In genomic region chr9:22203371-22204138, GRCh38 we compare ENCODE assay signal across 15 cellular contexts.
DNase-seq lines count a peak whose midpoint lies in the region; TF ChIP-seq lines count a peak whose summit lies in the region.
"Had no signal": no experiment of that assay in that cellular context is flagged by ENCODE, and none has a peak within 500 bp of the region (broad histone marks: within the 10 kb centered on the region; RNA-seq: fewer than 3 reads in every experiment).

No MANE protein-coding gene starts in this region.

- H2AFZ ChIP-seq in ACC112 (ENCODE audit: low read length, unreplicated experiment) (peak overlapping the region; percentile 86), mammary epithelial cell (ENCODE audit: low read depth, low read length) (peak overlapping the region; percentile 17), Karpas-422 (ENCODE audit: low read length) (no peak overlapping the region)

- H2BK5ac ChIP-seq in mesendoderm (ENCODE audit: low read length) = no peak overlapping the region

- no peak overlapping the region for H3K56ac ChIP-seq in mesendoderm (ENCODE audit: low read length)

- peak overlapping the region in 2 of 3 donors; percentile 49 to 75 for H3K27ac Mint-ChIP-seq in IgD-negative memory B cell

- CTCF ChIA-PET in mammary epithelial cell (lab: Charles Lee; ENCODE audit: low non-redundant PET) = no interaction called here

- H3K79me2 ChIP-seq in ACC112 (ENCODE audit: control insufficient read depth, insufficient read depth, low read length, unreplicated experiment) (no peaks in the 10 kb centered on the region), mammary epithelial cell (ENCODE audit: insufficient read depth, low read length) (no peaks in the 10 kb centered on the region), mesendoderm (ENCODE audit: control insufficient read depth, insufficient read depth, low read length) (no peaks in the 10 kb centered on the region), Karpas-422 (ENCODE audit: low read length) (no peaks in the 10 kb centered on the region)

- no peaks in the 10 kb centered on the region for H4K20me1 ChIP-seq in mammary epithelial cell (ENCODE audit: insufficient read depth, low read length)
- no peaks in the 10 kb centered on the region for H4K20me1 ChIP-seq in Karpas-422 (ENCODE audit: insufficient read depth, low read depth, low read length)

- peaks cover 31 to 41% (median 37%) of the 10 kb centered on the region in 3 donors for H3K4me1 Mint-ChIP-seq in IgD-negative memory B cell

- H3K9me3 ChIP-seq in mammary epithelial cell (replicated peaks; ENCODE audit: insufficient read depth, low read length) = no peaks in the 10 kb centered on the region
- H3K9me3 ChIP-seq in Karpas-422 (ENCODE audit: low read length) = no peaks in the 10 kb centered on the region
- H3K9me3 ChIP-seq: BE2C, body of pancreas, ovary, SJCRH30 had no signal

- no peak overlapping the region for H2BK15ac ChIP-seq in mesendoderm (replicated peaks; ENCODE audit: low read depth)

- peaks cover 5% of the 10 kb centered on the region for H3K27me3 Mint-ChIP-seq in IgD-negative memory B cell

- H3K27ac ChIP-seq in ACC112 (ENCODE audit: low read depth, low read length) (no peak overlapping the region), mammary epithelial cell (ENCODE audit: insufficient read depth, low read depth, low read length) (no peak overlapping the region), mesendoderm (ENCODE audit: low read depth, low read length) (no peak overlapping the region), Karpas-422 (ENCODE audit: low read length) (no peak overlapping the region)
- H3K27ac ChIP-seq: body of pancreas, ovary, SJCRH30 had no signal

- H2BK120ac ChIP-seq in mesendoderm (ENCODE audit: low read depth, low read length) = no peak overlapping the region

- no TSS peak for BruUV-seq in mammary epithelial cell (replicated peaks; lab: Mats Ljungman, UMichigan)

- H3K4me3 ChIP-seq in ACC112 (ENCODE audit: low read depth, low read length) (peak overlapping the region; percentile 41; the same call in 1 of the 2 replicates), mammary epithelial cell (replicated peaks in 1 of 3; ENCODE audit: insufficient read depth in 1 of 3, low read depth in 2 of 3, low read length in 3 of 3) (no peak overlapping the region), mesendoderm (ENCODE audit: low read length) (no peak overlapping the region), Karpas-422 (ENCODE audit: low read length) (no peak overlapping the region)
- H3K4me3 ChIP-seq: body of pancreas, ovary, SJCRH30 had no signal

- H3K18ac ChIP-seq in mesendoderm (ENCODE audit: low read length) = no peak overlapping the region

- H4K8ac ChIP-seq in mesendoderm (ENCODE audit: low read depth, low read length) = no peak overlapping the region

- H3K36me3 ChIP-seq in ACC112 (ENCODE audit: insufficient read depth, low read length) = no peaks in the 10 kb centered on the region
- no peaks in the 10 kb centered on the region for H3K36me3 ChIP-seq in mammary epithelial cell (ENCODE audit: insufficient read depth, low read length)
- H3K36me3 ChIP-seq in mesendoderm (ENCODE audit: control insufficient read depth, insufficient read depth, low read length) = no peaks in the 10 kb centered on the region
- no peaks in the 10 kb centered on the region for H3K36me3 ChIP-seq in Karpas-422 (ENCODE audit: insufficient read depth, low read length)
- H3K36me3 ChIP-seq: BE2C, ovary, SJCRH30 had no signal

- TF ChIP-seq CTCF in mammary epithelial cell (conservative IDR thresholded peaks at IDR 0.05 in 1 of 2, IDR thresholded peaks at IDR 0.05 in 1 of 2; ENCODE audit: extremely low read depth in 1 of 2, insufficient read depth in 1 of 2, low read depth in 1 of 2, low read length in 2 of 2) = no peak

- no peak overlapping the region for H4K5ac ChIP-seq in mesendoderm (ENCODE audit: low read length)

- 85% methylated on average over 8 of the region's 8 CpGs for WGBS in mammary epithelial cell (ENCODE audit: low coverage, missing lambda C conversion rate)
- no CpG with 5 or more reads among the region's 8 CpGs for WGBS in mesendoderm (ENCODE audit: extremely low coverage, insufficient coverage, low lambda C conversion rate)

- H3K4me3 Mint-ChIP-seq in IgD-negative memory B cell = peak overlapping the region; percentile 16 to 76 (median 46)

- no peak overlapping the region for H3K23ac ChIP-seq in mesendoderm (ENCODE audit: low read length)

- dilution Hi-C loops in mammary epithelial cell (cut with HindIII; ENCODE audit: low sequenced_read_pairs) = no loop called here

- H3K4me2 ChIP-seq in mammary epithelial cell (ENCODE audit: insufficient read depth, low read depth, low read length) (no peak overlapping the region), mesendoderm (ENCODE audit: low read length) (no peak overlapping the region), Karpas-422 (ENCODE audit: low read depth, low read length, poor library complexity, severe bottlenecking) (no peak overlapping the region)

- H3K4me1 ChIP-seq in ACC112 (ENCODE audit: control insufficient read depth, insufficient read depth, low read length, unreplicated experiment) = peaks cover 14% of the 10 kb centered on the region
- peaks cover 3% of the 10 kb centered on the region for H3K4me1 ChIP-seq in mammary epithelial cell (ENCODE audit: insufficient read depth, low read length)
- no peaks in the 10 kb centered on the region for H3K4me1 ChIP-seq in mesendoderm (ENCODE audit: control insufficient read depth, low read depth, low read length)
- H3K4me1 ChIP-seq in Karpas-422 (ENCODE audit: low read length) = no peaks in the 10 kb centered on the region; the same call in 1 of the 2 replicates
- H3K4me1 ChIP-seq: BE2C, body of pancreas, SJCRH30 had no signal

- in situ Hi-C loops in mammary epithelial cell (cut with MboI; ENCODE audit: low sequenced_read_pairs in 2 of 2) = no loop called here

- no peak overlapping the region for H3K9ac ChIP-seq in mammary epithelial cell (ENCODE audit: insufficient read depth, low read length)
- no peak overlapping the region for H3K9ac ChIP-seq in mesendoderm (ENCODE audit: low read length)
- no peak overlapping the region for H3K9ac ChIP-seq in Karpas-422 (ENCODE audit: low read length)

- DNase-seq in mammary epithelial cell (no peak), mesendoderm (peak; percentile 5), RPMI8226 (no peak), Karpas-422 (no peak), SHP77 (lab: John Stamatoyannopoulos, UW) (no peak), HK-2 (ENCODE audit: unreplicated experiment) (no peak)
- DNase-seq: BE2C; body of pancreas; NCI-H1436 treated with DMSO at 0.1 percent for 48 hours; NCI-H748 treated with DMSO at 0.1 percent for 48 hours; ovary; SJCRH30; stimulated activated CD8-positive, alpha-beta memory T cell treated with anti-CD3 and anti-CD28 coated beads, Interleukin-4, amount 100 ng/mL, for 48 hours had no signal

- H3K27me3 ChIP-seq in ACC112 (ENCODE audit: insufficient read depth, low read length) = no peaks in the 10 kb centered on the region
- no peaks in the 10 kb centered on the region for H3K27me3 ChIP-seq in mammary epithelial cell (ENCODE audit: insufficient read depth, low read length)
- H3K27me3 ChIP-seq in mesendoderm (ENCODE audit: insufficient read depth, low read length, poor library complexity) = no peaks in the 10 kb centered on the region
- no peaks in the 10 kb centered on the region for H3K27me3 ChIP-seq in Karpas-422 (ENCODE audit: low read length)
- H3K27me3 ChIP-seq: BE2C, body of pancreas, ovary, SJCRH30 had no signal

- H3K79me1 ChIP-seq in mesendoderm (ENCODE audit: low read length) = no peaks in the 10 kb centered on the region

- H3K9me2 ChIP-seq in Karpas-422 (replicated peaks; ENCODE audit: insufficient read depth, low read length) = no peaks in the 10 kb centered on the region

- H2AK5ac ChIP-seq in mesendoderm (ENCODE audit: low read length) = no peak overlapping the region

- H3K36me3 Mint-ChIP-seq in IgD-negative memory B cell = peaks cover 1% of the 10 kb centered on the region

- intact Hi-C loops in mammary epithelial cell (cut with micrococcal nuclease) = no loop called here

- H3K9me3 Mint-ChIP-seq in IgD-negative memory B cell = peaks cover 2 to 7% (median 6%) of the 10 kb centered on the region in 3 donors

- no peak overlapping the region for H3K4ac ChIP-seq in mesendoderm (ENCODE audit: low read depth, low read length)
